Comparison of ENCODE assay signal across 8 cellular contexts in the genomic region with DNA sequence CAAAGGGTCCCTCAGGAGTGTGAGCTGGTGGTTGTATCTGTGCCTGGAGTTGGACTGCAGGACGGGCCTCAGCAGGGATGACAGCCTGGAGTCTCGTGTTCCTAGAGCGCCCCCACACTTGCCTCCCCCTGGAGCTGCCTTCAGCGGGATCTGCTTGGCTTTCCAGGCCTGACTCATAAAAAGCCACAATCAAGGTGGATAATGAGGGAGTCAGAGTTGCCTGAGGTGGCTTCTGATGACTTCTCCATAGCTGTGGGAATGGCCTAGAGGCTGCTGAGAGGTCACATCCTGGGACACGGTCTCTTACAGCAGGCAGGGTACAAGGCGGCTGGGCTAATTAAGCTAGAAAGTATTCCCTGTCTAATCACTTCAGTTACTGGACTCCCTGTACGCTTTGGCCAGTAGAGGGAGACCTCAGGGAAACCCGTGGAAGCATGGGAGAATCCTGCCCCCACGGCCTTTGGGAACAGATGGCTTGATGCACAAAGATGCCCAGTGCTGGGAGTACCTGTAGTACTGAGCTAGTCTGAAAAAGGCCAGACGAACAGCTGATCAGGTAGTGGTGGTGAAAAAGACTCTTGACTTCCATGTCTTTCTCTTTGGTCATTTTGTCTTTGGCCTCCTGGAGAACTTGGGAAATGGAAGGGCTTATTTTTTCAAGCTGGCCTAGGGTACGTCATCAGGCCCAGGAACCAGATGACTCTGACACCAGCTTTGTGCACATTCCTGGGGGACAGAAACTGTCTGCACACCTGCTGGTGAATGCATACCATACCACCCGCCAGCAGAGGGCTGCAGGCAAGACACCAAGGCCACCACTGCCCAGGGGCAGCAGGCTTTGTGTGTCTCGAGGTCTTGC. TPM values are rescaled to one million over a fixed set of nuclear protein-coding genes. Genes with fewer than 3 reads are reported as not detected.
DNase-seq lines count a peak whose midpoint lies in the region; ATAC-seq and TF ChIP-seq lines count a peak whose summit lies in the region.

No MANE protein-coding gene starts in this region.

- WGBS in body of pancreas, 2 donors, result 48 to 49% methylated on average over 8 to 13 of the region's 13 CpGs
- 61% methylated on average over 6 of the region's 13 CpGs for WGBS in right lobe of liver (ENCODE audit: insufficient coverage, low coverage, low lambda C conversion rate, missing lambda C conversion rate)

- H3K9me3 ChIP-seq in A673 (ENCODE audit: low read depth, low read length, poor library complexity, severe bottlenecking), result no peaks in the 10 kb centered on the region
- no peaks in the 10 kb centered on the region for H3K9me3 ChIP-seq in body of pancreas
- no peaks in the 10 kb centered on the region for H3K9me3 ChIP-seq in right lobe of liver

- intact Hi-C loops in A673 (cut with micrococcal nuclease; ENCODE audit: unreplicated experiment) (no loop called here), body of pancreas (cut with DNase I) (loop anchor here (10.0 kb wide), 2 partner anchors 142 to 222 kb away; partner anchors contain the start of gene EPB41L4B), right lobe of liver (cut with DNase I) (loop anchor here (10.0 kb wide), 1 partner anchor 142 kb away; the partner anchor contains the start of gene EPB41L4B (in 2 of the 2))

- CTCF ChIA-PET in A673 (lab: Charles Lee), result interaction anchor here (0.6 kb wide), 1 partner anchor 101 kb away, joined by 3 read pairs; no protein-coding TSS in a partner anchor

- DNase-seq in A673 (ENCODE audit: low spot score), result peak; percentile 10
- DNase-seq in GM12864 (ENCODE audit: low read depth), result peak; percentile 7
- DNase-seq in LoVo (ENCODE audit: low spot score), result peak; percentile 27
- peak; percentile 64 to 81 (median 77) for DNase-seq in body of pancreas
- DNase-seq in right lobe of liver, result peak in 2 of 3 donors; percentile 40 to 58
- DNase-seq in NCI-H1092 treated with DMSO at 0.1 percent for 48 hours (lab: John Stamatoyannopoulos, UW), result no peak
- DNase-seq in occipital lobe (lab: John Stamatoyannopoulos, UW), result no peak

- no peak for TF ChIP-seq POLR2A in body of pancreas (IDR thresholded peaks at IDR 0.05)
- no peak for TF ChIP-seq POLR2A in right lobe of liver (IDR thresholded peaks at IDR 0.05)

- H3K27ac ChIP-seq in A673 (ENCODE audit: low read depth, low read length, poor library complexity, severe bottlenecking) (no peak overlapping the region), body of pancreas (no peak overlapping the region), right lobe of liver (no peak overlapping the region)

- BruUV-seq in A673 (replicated peaks; lab: Mats Ljungman, UMichigan), result no TSS peak

- H3K4me1 ChIP-seq in A673 (ENCODE audit: insufficient read depth, low read length, poor library complexity, severe bottlenecking), result no peaks in the 10 kb centered on the region
- no peaks in the 10 kb centered on the region for H3K4me1 ChIP-seq in body of pancreas
- no peaks in the 10 kb centered on the region for H3K4me1 ChIP-seq in right lobe of liver

- ATAC-seq in body of pancreas, result peak; percentile 78
- ATAC-seq in right lobe of liver, result peak; percentile 79 to 87 (median 84)
- ATAC-seq in GM21825 (IDR thresholded peaks at IDR 0.05; ENCODE audit: unreplicated experiment), result no peak

- H3K36me3 ChIP-seq in A673 (ENCODE audit: insufficient read depth, low read length, poor library complexity, severe bottlenecking) (no peaks in the 10 kb centered on the region), body of pancreas (replicated peaks in 1 of 2; ENCODE audit: insufficient read depth in 1 of 2, low read depth in 2 of 2) (no peaks in the 10 kb centered on the region), right lobe of liver (no peaks in the 10 kb centered on the region)

- POLR2A ChIA-PET in A673 (lab: Charles Lee; ENCODE audit: low non-redundant PET), result no interaction called here

- H3K27me3 ChIP-seq in A673 (replicated peaks; ENCODE audit: insufficient read depth, low read depth, low read length, poor library complexity) (no peaks in the 10 kb centered on the region), body of pancreas (no peaks in the 10 kb centered on the region), right lobe of liver (no peaks in the 10 kb centered on the region)

- no peak overlapping the region for H3K4me3 ChIP-seq in A673 (ENCODE audit: low read depth, low read length, poor library complexity, severe bottlenecking)
- no peak overlapping the region for H3K4me3 ChIP-seq in GM12864 (ENCODE audit: low read depth, low read length)
- H3K4me3 ChIP-seq in body of pancreas, result no peak overlapping the region
- H3K4me3 ChIP-seq in right lobe of liver, result no peak overlapping the region

- peak; percentile 38; the same call in 1 of the 2 replicates for TF ChIP-seq CTCF in A673 (conservative IDR thresholded peaks at IDR 0.05; ENCODE audit: low read depth, low read length)
- TF ChIP-seq CTCF in GM12864 (IDR thresholded peaks at IDR 0.05; ENCODE audit: low read depth, low read length, missing control alignments), result peak; percentile 69
- TF ChIP-seq CTCF in body of pancreas (IDR thresholded peaks at IDR 0.05), result peak; percentile 18 to 64 (median 46)
- TF ChIP-seq CTCF in right lobe of liver (IDR thresholded peaks at IDR 0.05), result peak; percentile 37 to 51 (median 45)

RNA-seq across cellular contexts. Expression of gene FRRS1L, which starts 16.1 kb away (rescaled TPM):
- total RNA-seq in A673 (2021) (0.04 and 0.41 TPM in 2 replicates), body of pancreas (under 1 TPM; 0.33 to 0.52 TPM), right lobe of liver (not detected), occipital lobe (82.2 TPM)

Comparison
In these comparisons a context has a peak if more than half of its experiments do, and no peak if none do; other contexts are left out.
1. DNase-seq: peak in A673 (single experiment), GM12864 (single experiment), LoVo (single experiment), body of pancreas (4 of 4) and right lobe of liver (2 of 3); none in NCI-H1092 treated with DMSO at 0.1 percent for 48 hours (single experiment) and occipital lobe (single experiment).
2. RNA of gene FRRS1L, which starts 16.1 kb away (total RNA-seq): 82.2 TPM in occipital lobe (single experiment); 0.33 to 0.52 TPM in body of pancreas, 0.04 to 0.41 TPM in A673 and not detected in right lobe of liver; every median in the first group is over 10 times any median in the second.
3. Peak in every context shown above with its lines, with median percentiles within 50 percentile points of each other: CTCF ChIP-seq.